ENCODE assay signal across 22 cellular contexts in the genomic region with DNA sequence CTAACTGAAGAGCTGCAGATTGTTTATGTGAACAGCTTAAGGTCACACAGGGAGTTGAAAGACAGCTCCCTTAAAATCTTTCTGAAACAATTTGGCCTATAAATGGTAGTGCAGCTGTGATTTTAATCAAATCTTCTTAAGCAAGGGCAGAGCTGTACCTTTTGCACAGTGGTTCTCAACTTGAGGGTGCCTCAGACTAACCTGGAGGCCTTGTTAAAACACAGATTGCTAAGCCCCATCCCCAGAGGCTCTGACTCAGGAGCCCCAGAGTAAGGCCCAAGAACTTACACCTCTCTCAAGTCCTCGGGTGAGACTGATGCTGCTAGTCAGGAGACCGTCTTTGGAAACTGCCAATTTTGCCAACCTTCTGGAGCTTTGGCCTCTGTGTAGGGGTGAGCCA.
"Had no signal": no experiment of that assay in that cellular context is flagged by ENCODE, and none has a peak within 500 bp of the region (broad histone marks: within the 10 kb centered on the region; RNA-seq: fewer than 3 reads in every experiment).

No MANE protein-coding gene starts in this region.

- H3K27me3 ChIP-seq: adrenal gland, ascending aorta, colonic mucosa, gastrocnemius medialis, heart left ventricle, stomach, transverse colon had no signal

- H3K4me3 ChIP-seq: adrenal gland, ascending aorta, colonic mucosa, dorsolateral prefrontal cortex, gastrocnemius medialis, heart left ventricle, stomach, transverse colon had no signal

- H3K36me3 ChIP-seq: adrenal gland, ascending aorta, colonic mucosa, gastrocnemius medialis, heart left ventricle, stomach, transverse colon had no signal

- DNase-seq: activated CD4-positive, alpha-beta T cell treated with anti-CD3 and anti-CD28 coated beads for 1 hour; activated CD4-positive, alpha-beta T cell treated with anti-CD3 and anti-CD28 coated beads, Interleukin-2, amount 50 U/mL, for 1 hour; activated T-cell treated with anti-CD3 and anti-CD28 coated beads, Interleukin-2, amount 50 U/mL, for 1 hour; adrenal gland; colonic mucosa; dorsolateral prefrontal cortex; effector memory CD8-positive, alpha-beta T cell; gastrocnemius medialis; heart left ventricle; islet precursor cell; left colon; naive thymus-derived CD8-positive, alpha-beta T cell; stimulated activated CD4-positive, alpha-beta T cell treated with anti-CD3 and anti-CD28 coated beads, Interleukin-4, amount 100 ng/mL, for 24 hours; stomach; T-cell; transverse colon had no signal

- H3K9me3 ChIP-seq: adrenal gland, ascending aorta, colonic mucosa, gastrocnemius medialis, heart left ventricle, stomach, transverse colon had no signal

- ATAC-seq: activated T-helper 17 cell treated with anti-CD3 and anti-CD28 coated beads, Interleukin-2, amount 50 U/mL, for 72 hours; effector memory CD8-positive, alpha-beta T cell; esophagus mucosa; gastrocnemius medialis; heart left ventricle; left colon; naive thymus-derived CD8-positive, alpha-beta T cell; T-cell had no signal

- H3K27me3 Mint-ChIP-seq: activated T-helper 17 cell treated with anti-CD3 and anti-CD28 coated beads, Interleukin-2, amount 50 U/mL, for 72 hours; central memory CD8-positive, alpha-beta T cell; effector memory CD8-positive, alpha-beta T cell; progenitor cell of endocrine pancreas had no signal

- H3K4me3 Mint-ChIP-seq: activated naive CD8-positive, alpha-beta T cell; activated T-helper 17 cell treated with anti-CD3 and anti-CD28 coated beads, Interleukin-2, amount 50 U/mL, for 72 hours; central memory CD8-positive, alpha-beta T cell; effector memory CD8-positive, alpha-beta T cell; naive thymus-derived CD8-positive, alpha-beta T cell; T-cell had no signal

- H3K27ac ChIP-seq: adrenal gland, ascending aorta, colonic mucosa, dorsolateral prefrontal cortex, gastrocnemius medialis, heart left ventricle, stomach, transverse colon had no signal

- H3K4me1 Mint-ChIP-seq: activated T-helper 17 cell treated with anti-CD3 and anti-CD28 coated beads, Interleukin-2, amount 50 U/mL, for 72 hours; central memory CD8-positive, alpha-beta T cell; naive thymus-derived CD8-positive, alpha-beta T cell; T-cell had no signal

- H3K4me1 ChIP-seq: adrenal gland, ascending aorta, colonic mucosa, heart left ventricle, stomach, transverse colon had no signal

- H3K36me3 Mint-ChIP-seq: activated naive CD8-positive, alpha-beta T cell; naive thymus-derived CD8-positive, alpha-beta T cell; T-cell had no signal

- H3K9me3 Mint-ChIP-seq: activated T-helper 17 cell treated with anti-CD3 and anti-CD28 coated beads, Interleukin-2, amount 50 U/mL, for 72 hours; central memory CD8-positive, alpha-beta T cell; effector memory CD8-positive, alpha-beta T cell; naive thymus-derived CD8-positive, alpha-beta T cell; T-cell had no signal

- H3K27ac Mint-ChIP-seq: activated naive CD8-positive, alpha-beta T cell; activated T-helper 17 cell treated with anti-CD3 and anti-CD28 coated beads, Interleukin-2, amount 50 U/mL, for 72 hours; effector memory CD8-positive, alpha-beta T cell; naive thymus-derived CD8-positive, alpha-beta T cell; progenitor cell of endocrine pancreas; T-cell had no signal
